In the genomic region with DNA sequence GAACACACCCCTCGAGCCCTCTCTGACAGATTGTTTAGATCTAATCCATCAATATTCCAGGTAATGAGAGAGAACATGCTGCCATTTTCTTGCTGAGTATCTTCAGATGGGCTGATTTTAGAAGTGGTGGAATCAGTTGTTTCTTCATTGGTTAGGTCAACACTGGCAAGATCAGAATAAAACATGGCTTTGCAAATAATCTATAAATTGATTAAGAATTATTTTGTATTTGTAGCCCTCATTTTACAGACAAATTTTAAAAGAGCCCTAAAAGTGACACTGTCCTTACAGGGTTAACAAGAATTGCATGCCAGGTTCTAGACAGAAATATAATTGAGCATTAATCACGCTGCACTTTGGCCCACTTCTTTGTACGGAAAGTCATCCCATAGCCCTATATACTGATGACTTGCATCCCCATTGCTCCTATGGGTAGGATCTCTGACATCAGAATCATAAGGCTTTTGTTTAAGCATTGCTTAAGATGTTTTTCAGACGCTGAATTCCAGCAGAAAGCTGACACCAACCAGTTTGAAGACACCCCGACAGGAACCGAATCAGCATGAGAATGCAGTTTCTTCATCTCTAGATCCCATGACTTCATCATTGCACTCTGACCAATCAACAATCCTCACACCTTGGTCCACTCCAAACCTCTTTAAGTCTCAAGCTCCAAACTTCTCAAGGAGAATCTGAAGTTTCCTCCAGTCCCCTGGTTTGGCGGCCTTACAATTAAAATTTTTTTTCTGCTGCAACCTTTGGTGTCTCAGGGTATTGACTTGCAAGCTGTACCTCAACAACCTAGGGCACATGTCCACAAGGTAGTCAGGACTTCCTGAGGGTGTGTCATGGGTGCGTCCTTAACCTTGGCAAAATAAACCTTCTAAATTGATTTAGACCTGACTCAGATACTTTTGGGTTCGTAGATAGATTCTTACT, we compare ENCODE assay signal across 14 cellular contexts. TPM values are rescaled to one million over a fixed set of nuclear protein-coding genes. Genes with fewer than 3 reads are reported as not detected.
DNase-seq lines count a peak whose midpoint lies in the region; ATAC-seq and TF ChIP-seq lines count a peak whose summit lies in the region.
"Had no signal": no experiment of that assay in that cellular context is flagged by ENCODE, and none has a peak within 500 bp of the region (broad histone marks: within the 10 kb centered on the region; RNA-seq: fewer than 3 reads in every experiment).

No MANE protein-coding gene starts in this region.

- H3K36me3 ChIP-seq in breast epithelium (no peaks in the 10 kb centered on the region), upper lobe of left lung (peaks cover 2 to 41% (median 12%) of the 10 kb centered on the region in 4 donors)

- peak overlapping the region; percentile 35 for H3K27ac Mint-ChIP-seq in MCF 10A (ENCODE audit: low read depth, unreplicated experiment)
- H3K27ac Mint-ChIP-seq: activated CD4-positive, alpha-beta memory T cell treated with anti-CD3 and anti-CD28 coated beads, Interleukin-2, amount 10 ng/mL, durations not matched to agents 7 days and 5 days; B cell had no signal

- no TSS peak for BruUV-seq in MCF 10A (replicated peaks; lab: Mats Ljungman, UMichigan)

- ATAC-seq in upper lobe of left lung (ENCODE audit: low FRiP score in 2 of 2), result peak; percentile 63 to 84
- ATAC-seq in GM18868 (IDR thresholded peaks at IDR 0.05; ENCODE audit: unreplicated experiment), result no peak
- ATAC-seq: stimulated activated effector memory CD8-positive, alpha-beta T cell treated with anti-CD3 and anti-CD28 coated beads, Interleukin-12 subunit alpha, Interleukin-12 subunit beta, amount 100 ng/mL, for 72 hours had no signal

- H3K4me3 ChIP-seq in breast epithelium, result no peak overlapping the region
- no peak overlapping the region for H3K4me3 ChIP-seq in upper lobe of left lung
- H3K4me3 ChIP-seq: SJSA1 had no signal

- peaks cover 58% of the 10 kb centered on the region for H3K36me3 Mint-ChIP-seq in MCF 10A (ENCODE audit: insufficient read depth, unreplicated experiment)

- no peaks in the 10 kb centered on the region for H3K9me3 Mint-ChIP-seq in MCF 10A (ENCODE audit: unreplicated experiment)
- H3K9me3 Mint-ChIP-seq: activated CD4-positive, alpha-beta memory T cell treated with anti-CD3 and anti-CD28 coated beads, Interleukin-2, amount 10 ng/mL, durations not matched to agents 7 days and 5 days; stimulated activated effector memory CD8-positive, alpha-beta T cell treated with anti-CD3 and anti-CD28 coated beads, Interleukin-12 subunit alpha, Interleukin-12 subunit beta, amount 100 ng/mL, for 72 hours had no signal

- H3K27me3 Mint-ChIP-seq in MCF 10A (ENCODE audit: insufficient read depth, unreplicated experiment), result no peaks in the 10 kb centered on the region
- H3K27me3 Mint-ChIP-seq: activated CD4-positive, alpha-beta memory T cell treated with anti-CD3 and anti-CD28 coated beads, Interleukin-2, amount 10 ng/mL, durations not matched to agents 7 days and 5 days; B cell had no signal

- POLR2A ChIA-PET in MCF 10A (lab: Yijun Ruan, JAX), result interaction anchor here (1.3 to 1.7 kb wide), 2 partner anchors 13 to 34 kb away, joined by 4 to 8 read pairs; a partner anchor contains a TSS

- 57 to 66% methylated on average over 9 of the region's 9 CpGs for WGBS in upper lobe of left lung, 2 donors

- peak; percentile 82 for DNase-seq in MCF 10A (ENCODE audit: unreplicated experiment)
- no peak for DNase-seq in breast epithelium (ENCODE audit: low spot score in 2 of 2)
- peak; percentile 81 for DNase-seq in amniotic epithelial cell (ENCODE audit: low read depth)
- DNase-seq in iPS-NIHi7 (ENCODE audit: extremely low spot score), result peak; percentile 26
- peak in 1 of 2 donors; percentile 57 for DNase-seq in upper lobe of left lung
- no peak for DNase-seq in activated CD8-positive, alpha-beta memory T cell treated with anti-CD3 and anti-CD28 coated beads for 24 hours
- no peak for DNase-seq in kidney tubule cell (ENCODE audit: low spot score)
- DNase-seq: activated CD4-positive, alpha-beta memory T cell treated with anti-CD3 and anti-CD28 coated beads, Interleukin-2, amount 10 ng/mL, durations not matched to agents 7 days and 5 days; amniotic stem cell; NCI-H2081 had no signal

- CTCF ChIA-PET in MCF 10A (lab: Yijun Ruan, JAX), result interaction anchor here (1.1 kb wide), 1 partner anchor 37 kb away, joined by 3 read pairs; no protein-coding TSS in a partner anchor

- H3K4me1 Mint-ChIP-seq in MCF 10A (ENCODE audit: insufficient read depth, unreplicated experiment), result peaks cover 10% of the 10 kb centered on the region

- no peaks in the 10 kb centered on the region for H3K27me3 ChIP-seq in breast epithelium
- H3K27me3 ChIP-seq in upper lobe of left lung, result no peaks in the 10 kb centered on the region
- H3K27me3 ChIP-seq: SJSA1 had no signal

- no peaks in the 10 kb centered on the region for H3K9me3 ChIP-seq in breast epithelium
- no peaks in the 10 kb centered on the region for H3K9me3 ChIP-seq in upper lobe of left lung
- H3K9me3 ChIP-seq: SJSA1 had no signal

- TF ChIP-seq POLR2A in breast epithelium (IDR thresholded peaks at IDR 0.05), result no peak
- peak in 1 of 4 donors; percentile 44 for TF ChIP-seq POLR2A in upper lobe of left lung (IDR thresholded peaks at IDR 0.05)

- intact Hi-C loops in MCF 10A (cut with micrococcal nuclease), result no loop called here
- intact Hi-C loops in breast epithelium (cut with DNase I; ENCODE audit: low total_unique reads), result loop anchor here (5.0 kb wide), 1 partner anchor 103 kb away; no protein-coding TSS in a partner anchor

- no peak for TF ChIP-seq CTCF in MCF 10A (IDR thresholded peaks at IDR 0.05; ENCODE audit: unreplicated experiment)
- no peak for TF ChIP-seq CTCF in breast epithelium (IDR thresholded peaks at IDR 0.05)
- no peak for TF ChIP-seq CTCF in upper lobe of left lung (IDR thresholded peaks at IDR 0.05)

- TF ChIP-seq EP300 in upper lobe of left lung (IDR thresholded peaks at IDR 0.05), result peak in 2 of 4 donors; percentile 8 to 85

- no peak overlapping the region for H3K27ac ChIP-seq in breast epithelium
- H3K27ac ChIP-seq in upper lobe of left lung, result peak overlapping the region; percentile 61 to 76 (median 70)
- H3K27ac ChIP-seq: SJSA1 had no signal

- H3K4me1 ChIP-seq in breast epithelium, result no peaks in the 10 kb centered on the region
- H3K4me1 ChIP-seq in upper lobe of left lung, result peaks cover 4 to 25% (median 11%) of the 10 kb centered on the region in 4 donors
- H3K4me1 ChIP-seq: SJSA1 had no signal

- no peak overlapping the region for H3K4me3 Mint-ChIP-seq in MCF 10A (ENCODE audit: unreplicated experiment)
- H3K4me3 Mint-ChIP-seq: activated CD4-positive, alpha-beta memory T cell treated with anti-CD3 and anti-CD28 coated beads, Interleukin-2, amount 10 ng/mL, durations not matched to agents 7 days and 5 days; B cell; stimulated activated effector memory CD8-positive, alpha-beta T cell treated with anti-CD3 and anti-CD28 coated beads, Interleukin-12 subunit alpha, Interleukin-12 subunit beta, amount 100 ng/mL, for 72 hours had no signal

RNA-seq across cellular contexts. Expression of a gene that starts 7.9 kb away (rescaled TPM):
- total RNA-seq in MCF 10A (2022) (27.6 and 28.2 TPM in 2 replicates), breast epithelium (10 to 100 TPM; 31.5 to 40.6 (median 37.2) TPM), upper lobe of left lung (100 to 1,000 TPM in 1 of 6 donors, 10 to 100 TPM in 5; 33.8 to 101 (median 37.0) TPM)

RNA-seq across cellular contexts. Expression of a gene that starts 8.0 kb away (rescaled TPM):
- total RNA-seq in MCF 10A (2022) (29.4 and 31.4 TPM in 2 replicates), breast epithelium (10 to 100 TPM in 1 of 3 donors, 1 to 10 TPM in 2; 6.3 to 12.0 (median 8.2) TPM), upper lobe of left lung (10 to 100 TPM in 3 of 6 donors, 1 to 10 TPM in 3; 5.2 to 20.2 (median 10.5) TPM)

RNA-seq across cellular contexts. Expression of a gene that starts 12.9 kb away (rescaled TPM):
- total RNA-seq in MCF 10A (2022) (0.05 TPM in 1 of 2 replicates, not detected in the other), breast epithelium (under 1 TPM in 2 of 3 donors, not detected in 1; under 0.01 to 0.15 TPM), upper lobe of left lung (1 to 10 TPM in 5 of 6 donors, under 1 TPM in 1; 0.26 to 5.1 (median 2.3) TPM)
- total RNA-seq: SJSA1 had no signal

Comparison
In these comparisons a context has a peak if more than half of its experiments do, and no peak if none do; other contexts are left out.
1. DNase-seq: peak in MCF 10A (single experiment), amniotic epithelial cell (single experiment) and iPS-NIHi7 (single experiment); none in breast epithelium (0 of 2), activated CD8-positive, alpha-beta memory T cell treated with anti-CD3 and anti-CD28 coated beads for 24 hours (single experiment) and kidney tubule cell (single experiment).
2. H3K27ac ChIP-seq: peak in upper lobe of left lung (4 of 4); none in breast epithelium (0 of 2).